ENCODE assay signal across 15 cellular contexts in the genomic region with DNA sequence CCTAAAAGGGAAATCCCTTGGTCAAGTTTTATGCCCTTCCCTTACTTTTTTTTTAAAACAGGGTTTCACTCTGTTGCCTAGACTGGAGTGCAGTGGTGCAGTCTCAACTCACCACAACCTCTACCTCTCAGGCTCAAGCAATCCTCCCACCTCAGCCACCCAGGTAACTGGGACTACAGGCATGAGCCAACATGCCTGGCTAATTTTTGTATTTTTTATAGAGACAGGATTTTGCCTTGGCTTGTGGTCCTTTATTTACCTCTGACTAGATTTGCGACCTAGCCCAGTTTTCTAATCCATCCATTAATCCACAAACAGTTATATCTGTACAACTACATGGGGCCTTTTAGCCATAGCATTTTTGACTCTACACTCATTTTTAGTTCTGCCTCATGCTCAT. TPM values are rescaled to one million over a fixed set of nuclear protein-coding genes. Genes with fewer than 3 reads are reported as not detected.
A peak's percentile ranks its signal among the peaks of the same experiment; 100 is the strongest.
DNase-seq lines count a peak whose midpoint lies in the region; ATAC-seq and TF ChIP-seq lines count a peak whose summit lies in the region.
"Had no signal": no experiment of that assay in that cellular context is flagged by ENCODE, and none has a peak within 500 bp of the region (broad histone marks: within the 10 kb centered on the region; RNA-seq: fewer than 3 reads in every experiment).

No MANE protein-coding gene starts in this region.

- no peak overlapping the region for H3K4me3 Mint-ChIP-seq in GM23338
- no peak overlapping the region for H3K4me3 Mint-ChIP-seq in progenitor cell of endocrine pancreas (ENCODE audit: low read depth)
- H3K4me3 Mint-ChIP-seq in CD14-positive monocyte, result no peak overlapping the region
- H3K4me3 Mint-ChIP-seq: CD4-positive, alpha-beta memory T cell had no signal

- H3K4me1 ChIP-seq in GM23338 (ENCODE audit: insufficient read depth), result no peaks in the 10 kb centered on the region
- H3K4me1 ChIP-seq in RWPE2 (ENCODE audit: insufficient read depth, poor library complexity, severe bottlenecking), result peaks cover 13% of the 10 kb centered on the region
- H3K4me1 ChIP-seq in body of pancreas, result no peaks in the 10 kb centered on the region
- H3K4me1 ChIP-seq: HAP-1 had no signal

- H3K27ac Mint-ChIP-seq in GM23338 (peak overlapping the region; percentile 72; the same call in 1 of the 2 replicates), progenitor cell of endocrine pancreas (peak overlapping the region; percentile 10), CD14-positive monocyte (no peak overlapping the region)
- H3K27ac Mint-ChIP-seq: CD4-positive, alpha-beta memory T cell had no signal

- H3K27ac ChIP-seq in GM23338 (ENCODE audit: low read depth), result peak overlapping the region; percentile 7; the same call in 1 of the 2 replicates
- no peak overlapping the region for H3K27ac ChIP-seq in RWPE2 (ENCODE audit: poor library complexity, severe bottlenecking)
- peak overlapping the region; percentile 56 for H3K27ac ChIP-seq in epithelial cell of prostate
- no peak overlapping the region for H3K27ac ChIP-seq in body of pancreas
- H3K27ac ChIP-seq: BLaER1 treated with 17β-estradiol and CSF1 and Interleukin-3, amounts not matched to agents 10 nM and 100 nM had no signal

- H3K9me2 ChIP-seq in GM23338 (ENCODE audit: insufficient read depth), result no peaks in the 10 kb centered on the region

- TF ChIP-seq POLR2A in body of pancreas (IDR thresholded peaks at IDR 0.05), result no peak

- H3K9me3 ChIP-seq in RWPE2 (ENCODE audit: severe bottlenecking) (no peaks in the 10 kb centered on the region), body of pancreas (no peaks in the 10 kb centered on the region)
- H3K9me3 ChIP-seq: BLaER1 treated with 17β-estradiol and CSF1 and Interleukin-3, amounts not matched to agents 10 nM and 100 nM; HAP-1 had no signal

- H3K36me3 Mint-ChIP-seq in GM23338 (ENCODE audit: low read depth), result peaks cover 48% of the 10 kb centered on the region
- peaks cover 31% of the 10 kb centered on the region for H3K36me3 Mint-ChIP-seq in progenitor cell of endocrine pancreas (ENCODE audit: insufficient read depth)
- peaks cover 5 to 9% of the 10 kb centered on the region in 2 donors for H3K36me3 Mint-ChIP-seq in CD14-positive monocyte

- ATAC-seq in GM23338 (no peak), RWPE2 (ENCODE audit: low read depth) (peak; percentile 73), body of pancreas (no peak)
- ATAC-seq: HepG2 had no signal

- no peak overlapping the region for H3K4me2 ChIP-seq in GM23338
- H3K4me2 ChIP-seq: BLaER1 treated with 17β-estradiol and CSF1 and Interleukin-3, amounts not matched to agents 10 nM and 100 nM had no signal

- H3K4me1 Mint-ChIP-seq in GM23338, result peaks cover 10% of the 10 kb centered on the region
- H3K4me1 Mint-ChIP-seq in progenitor cell of endocrine pancreas (ENCODE audit: low read depth), result peaks cover under 1% of the 10 kb centered on the region
- H3K4me1 Mint-ChIP-seq in CD14-positive monocyte, result peaks cover 5% of the 10 kb centered on the region
- H3K4me1 Mint-ChIP-seq: CD4-positive, alpha-beta memory T cell had no signal

- peaks cover 23% of the 10 kb centered on the region for H3K79me2 ChIP-seq in GM23338 (replicated peaks; ENCODE audit: insufficient read depth)

- peaks cover 2% of the 10 kb centered on the region for H3K27me3 Mint-ChIP-seq in GM23338 (ENCODE audit: insufficient read depth, low read depth, poor library complexity)
- H3K27me3 Mint-ChIP-seq in progenitor cell of endocrine pancreas, result no peaks in the 10 kb centered on the region
- peaks cover 2 to 5% (median 3%) of the 10 kb centered on the region in 3 donors for H3K27me3 Mint-ChIP-seq in CD14-positive monocyte (ENCODE audit: low read depth in 3 of 3)

- no peak overlapping the region for H3K4me3 ChIP-seq in GM23338
- H3K4me3 ChIP-seq in RWPE2 (ENCODE audit: severe bottlenecking), result no peak overlapping the region
- H3K4me3 ChIP-seq in body of pancreas, result no peak overlapping the region
- H3K4me3 ChIP-seq: BLaER1 treated with 17β-estradiol and CSF1 and Interleukin-3, amounts not matched to agents 10 nM and 100 nM; HAP-1 had no signal

- DNase-seq in GM23338 (ENCODE audit: low spot score), result no peak
- no peak for DNase-seq in RWPE2 (ENCODE audit: low spot score)
- no peak for DNase-seq in epithelial cell of prostate (ENCODE audit: low read depth, low spot score)
- no peak for DNase-seq in progenitor cell of endocrine pancreas (ENCODE audit: low spot score, unreplicated experiment)
- no peak for DNase-seq in CD14-positive monocyte (ENCODE audit: low spot score)
- no peak for DNase-seq in GM03348 (ENCODE audit: low spot score)
- DNase-seq in body of pancreas, result no peak
- DNase-seq: ACHN; CD4-positive, alpha-beta memory T cell; DMS79; GOT3 had no signal

- TF ChIP-seq CTCF in GM23338 (conservative IDR thresholded peaks at IDR 0.05; ENCODE audit: low read depth in 2 of 2), result no peak
- TF ChIP-seq CTCF in RWPE2 (IDR thresholded peaks at IDR 0.05; ENCODE audit: poor library complexity, severe bottlenecking), result no peak
- no peak for TF ChIP-seq CTCF in progenitor cell of endocrine pancreas (IDR thresholded peaks at IDR 0.05; ENCODE audit: unreplicated experiment)
- no peak for TF ChIP-seq CTCF in CD14-positive monocyte (IDR thresholded peaks at IDR 0.05)
- no peak for TF ChIP-seq CTCF in body of pancreas (IDR thresholded peaks at IDR 0.05)

- no peak overlapping the region for H2AFZ ChIP-seq in GM23338

- no peaks in the 10 kb centered on the region for H3K27me3 ChIP-seq in GM23338 (ENCODE audit: insufficient read depth)
- no peaks in the 10 kb centered on the region for H3K27me3 ChIP-seq in RWPE2 (ENCODE audit: insufficient read depth, poor library complexity, severe bottlenecking)
- H3K27me3 ChIP-seq in body of pancreas, result no peaks in the 10 kb centered on the region
- H3K27me3 ChIP-seq: BLaER1 treated with 17β-estradiol and CSF1 and Interleukin-3, amounts not matched to agents 10 nM and 100 nM had no signal

- H4K20me1 ChIP-seq in GM23338 (replicated peaks; ENCODE audit: insufficient read depth), result no peaks in the 10 kb centered on the region
- H4K20me1 ChIP-seq: BLaER1 treated with 17β-estradiol and CSF1 and Interleukin-3, amounts not matched to agents 10 nM and 100 nM had no signal

- 92 to 100% methylated on average over 1 of the region's 1 CpG for WGBS in body of pancreas, 2 donors

- no peaks in the 10 kb centered on the region for H3K36me3 ChIP-seq in GM23338 (ENCODE audit: insufficient read depth)
- peaks cover 26% of the 10 kb centered on the region for H3K36me3 ChIP-seq in RWPE2 (ENCODE audit: low read depth)
- H3K36me3 ChIP-seq in body of pancreas (replicated peaks in 1 of 2; ENCODE audit: insufficient read depth in 1 of 2, low read depth in 2 of 2), result no peaks in the 10 kb centered on the region
- H3K36me3 ChIP-seq: BLaER1 treated with 17β-estradiol and CSF1 and Interleukin-3, amounts not matched to agents 10 nM and 100 nM had no signal

- no peaks in the 10 kb centered on the region for H3K9me3 Mint-ChIP-seq in GM23338
- H3K9me3 Mint-ChIP-seq in progenitor cell of endocrine pancreas (ENCODE audit: low read depth), result peaks cover 3% of the 10 kb centered on the region
- peaks cover 0 to 11% (median 2%) of the 10 kb centered on the region in 7 donors for H3K9me3 Mint-ChIP-seq in CD14-positive monocyte
- H3K9me3 Mint-ChIP-seq: CD4-positive, alpha-beta memory T cell had no signal

- H3F3A ChIP-seq in GM23338 (replicated peaks; ENCODE audit: low read depth), result no peaks in the 10 kb centered on the region

- intact Hi-C loops in CD14-positive monocyte (cut with micrococcal nuclease), result no loop called here
- intact Hi-C loops in body of pancreas (cut with DNase I), result no loop called here

TF ChIP-seq in GM23338, 12 proteins besides CTCF, POLR2A, EP300 and RAD21 (continues in another document):
- no peak for TF ChIP-seq JUNB (IDR thresholded peaks at IDR 0.05; ENCODE audit: unreplicated experiment)
- no peak for TF ChIP-seq EZH2phosphoT487 (IDR thresholded peaks at IDR 0.05; ENCODE audit: unreplicated experiment)
- no peak for TF ChIP-seq POLR2AphosphoS5 (IDR thresholded peaks at IDR 0.05; ENCODE audit: low read depth)

RNA-seq across cellular contexts. Expression of gene CDS1, which starts 23.7 kb away (rescaled TPM):
- 20.3 and 22.6 TPM in 2 replicates for total RNA-seq in GM23338 (2014; rRNA removed; shearing (Covaris generic))
- polyA plus RNA-seq in GM23338 (2016; fragmentation: Nextera tagmentation; extraction: Ambion mirVana), result 8.3 and 10.0 TPM in 2 replicates
- total RNA-seq in progenitor cell of endocrine pancreas, result 21.6 and 22.2 TPM in 2 replicates
- polyA plus RNA-seq in CD14-positive monocyte, result under 1 TPM; 0.12 to 0.13 TPM
- 1 to 10 TPM; 5.2 to 5.9 TPM for total RNA-seq in body of pancreas
- total RNA-seq: G401 had no signal

Comparison
In these comparisons a context has a peak if more than half of its experiments do, and no peak if none do; other contexts are left out.
1. H3K27ac ChIP-seq: peak in GM23338 (single experiment) and epithelial cell of prostate (single experiment); none in RWPE2 (single experiment) and body of pancreas (0 of 4).
2. H3K27ac Mint-ChIP-seq: peak in GM23338 (single experiment) and progenitor cell of endocrine pancreas (single experiment); none in CD14-positive monocyte (0 of 7).